8 cellular contexts compared by ENCODE assay signal in genomic region chr2:197152451-197153228, GRCh38.
DNase-seq lines count a peak whose midpoint lies in the region; ATAC-seq and TF ChIP-seq lines count a peak whose summit lies in the region.

No MANE protein-coding gene starts in this region.

- H3K36me3 ChIP-seq in effector memory CD4-positive, alpha-beta T cell (ENCODE audit: control insufficient read depth, insufficient read depth, low read length), result no peaks in the 10 kb centered on the region
- H3K36me3 ChIP-seq in tibial artery, result no peaks in the 10 kb centered on the region

- H3K4me3 Mint-ChIP-seq in activated CD4-positive, alpha-beta T cell treated with anti-CD3 and anti-CD28 coated beads, Interleukin-2, amount 10 ng/mL, durations not matched to agents 24 days and 14 days, result peak overlapping the region; percentile 50

- H3K4me3 ChIP-seq in effector memory CD4-positive, alpha-beta T cell (ENCODE audit: insufficient read depth, low read depth, low read length, poor library complexity, severe bottlenecking), result no peak overlapping the region
- H3K4me3 ChIP-seq in tibial artery, result no peak overlapping the region

- peaks cover 3% of the 10 kb centered on the region for H3K9me3 Mint-ChIP-seq in activated CD4-positive, alpha-beta T cell treated with anti-CD3 and anti-CD28 coated beads, Interleukin-2, amount 10 ng/mL, durations not matched to agents 24 days and 14 days

- ATAC-seq in HG02678 (IDR thresholded peaks at IDR 0.05; ENCODE audit: unreplicated experiment), result peak; percentile 86

- peak overlapping the region; percentile 72 for H3K27ac Mint-ChIP-seq in activated CD4-positive, alpha-beta T cell treated with anti-CD3 and anti-CD28 coated beads, Interleukin-2, amount 10 ng/mL, durations not matched to agents 24 days and 14 days

- intact Hi-C loops in activated CD4-positive, alpha-beta T cell treated with anti-CD3 and anti-CD28 coated beads, Interleukin-2, amount 10 ng/mL, durations not matched to agents 24 days and 14 days (cut with micrococcal nuclease), result loop anchor here (2.0 kb wide), 1 partner anchor 14 kb away; no protein-coding TSS in a partner anchor
- intact Hi-C loops in tibial artery (cut with DNase I; ENCODE audit: low total_unique reads), result no loop called here

- peak; percentile 69 for DNase-seq in activated CD4-positive, alpha-beta T cell treated with anti-CD3 and anti-CD28 coated beads, Interleukin-2, amount 10 ng/mL, durations not matched to agents 24 days and 14 days
- DNase-seq in activated CD4-positive, alpha-beta T cell treated with anti-CD3 and anti-CD28 coated beads, Interleukin-2, amount 50 U/mL, for 48 hours, result no peak
- DNase-seq in NOMO-1 treated with DMSO at 0.1 percent for 48 hours (lab: John Stamatoyannopoulos, UW; ENCODE audit: unreplicated experiment) (peak; percentile 97), tibial artery (no peak), HuH-7 (ENCODE audit: low spot score) (no peak), NCI-H1417 treated with DMSO at 0.1 percent for 48 hours (lab: John Stamatoyannopoulos, UW) (no peak)
- DNase-seq in effector memory CD4-positive, alpha-beta T cell, result no peak

- peaks cover 24% of the 10 kb centered on the region for H3K4me1 ChIP-seq in effector memory CD4-positive, alpha-beta T cell (ENCODE audit: control insufficient read depth, insufficient read depth, low read length, poor library complexity, severe bottlenecking)
- H3K4me1 ChIP-seq in tibial artery, result peaks cover 0 to 36% (median 15%) of the 10 kb centered on the region in 4 donors

- peak overlapping the region; percentile 11 for H3K27ac ChIP-seq in effector memory CD4-positive, alpha-beta T cell (ENCODE audit: insufficient read depth, low read length, poor library complexity, severe bottlenecking)
- peak overlapping the region; percentile 38 to 47 for H3K27ac ChIP-seq in tibial artery

- no peak for TF ChIP-seq CTCF in tibial artery (IDR thresholded peaks at IDR 0.05)

- H3K36me3 Mint-ChIP-seq in activated CD4-positive, alpha-beta T cell treated with anti-CD3 and anti-CD28 coated beads, Interleukin-2, amount 10 ng/mL, durations not matched to agents 24 days and 14 days (ENCODE audit: low read depth), result peaks cover 28% of the 10 kb centered on the region

- peaks cover 56% of the 10 kb centered on the region for H3K4me1 Mint-ChIP-seq in activated CD4-positive, alpha-beta T cell treated with anti-CD3 and anti-CD28 coated beads, Interleukin-2, amount 10 ng/mL, durations not matched to agents 24 days and 14 days

- H3K27me3 Mint-ChIP-seq in activated CD4-positive, alpha-beta T cell treated with anti-CD3 and anti-CD28 coated beads, Interleukin-2, amount 10 ng/mL, durations not matched to agents 24 days and 14 days, result no peaks in the 10 kb centered on the region

- no peaks in the 10 kb centered on the region for H3K27me3 ChIP-seq in effector memory CD4-positive, alpha-beta T cell (replicated peaks; ENCODE audit: control insufficient read depth, insufficient read depth, low read length, poor library complexity, severe bottlenecking)
- H3K27me3 ChIP-seq in tibial artery, result no peaks in the 10 kb centered on the region

- H3K9me3 ChIP-seq in effector memory CD4-positive, alpha-beta T cell (ENCODE audit: control insufficient read depth, low read length), result no peaks in the 10 kb centered on the region
- H3K9me3 ChIP-seq in tibial artery, result no peaks in the 10 kb centered on the region

Comparison
In these comparisons a context has a peak if more than half of its experiments do, and no peak if none do; other contexts are left out.
1. DNase-seq: peak in activated CD4-positive, alpha-beta T cell treated with anti-CD3 and anti-CD28 coated beads, Interleukin-2, amount 10 ng/mL, durations not matched to agents 24 days and 14 days (single experiment) and NOMO-1 treated with DMSO at 0.1 percent for 48 hours (single experiment); none in activated CD4-positive, alpha-beta T cell treated with anti-CD3 and anti-CD28 coated beads, Interleukin-2, amount 50 U/mL, for 48 hours (0 of 2), effector memory CD4-positive, alpha-beta T cell (0 of 3), tibial artery (0 of 2), HuH-7 (single experiment) and NCI-H1417 treated with DMSO at 0.1 percent for 48 hours (single experiment).